34 cellular contexts compared by ENCODE assay signal in genomic region chr12:18646307-18646706, GRCh38.
"Had no signal": no experiment of that assay in that cellular context is flagged by ENCODE, and none has a peak within 500 bp of the region (broad histone marks: within the 10 kb centered on the region; RNA-seq: fewer than 3 reads in every experiment).

No MANE protein-coding gene starts in this region.

- DNase-seq: activated CD4-positive, alpha-beta memory T cell treated with anti-CD3 and anti-CD28 coated beads, Interleukin-2, amount 10 ng/mL, durations not matched to agents 7 days and 5 days; activated CD4-positive, alpha-beta T cell treated with anti-CD3 and anti-CD28 coated beads for 1 hour; activated CD4-positive, alpha-beta T cell treated with anti-CD3 and anti-CD28 coated beads for 48 hours; activated CD4-positive, CD25-positive, alpha-beta regulatory T cell; activated CD8-positive, alpha-beta memory T cell treated with anti-CD3 and anti-CD28 coated beads for 24 hours; activated CD8-positive, alpha-beta memory T cell treated with anti-CD3 and anti-CD28 coated beads, Interleukin-2, amount 10 ng/mL, durations not matched to agents 7 days and 5 days; activated CD8-positive, alpha-beta memory T cell treated with anti-CD3 and anti-CD28 coated beads, Interleukin-2, amount 50 U/mL, for 48 hours; activated effector memory CD4-positive, alpha-beta T cell treated with Interleukin-2 at 50 U/mL for 16 hours; activated naive CD4-positive, alpha-beta T cell treated with anti-CD3 and anti-CD28 coated beads, Interleukin-2, amount 10 ng/mL, durations not matched to agents 7 days and 5 days; activated naive CD8-positive, alpha-beta T cell treated with anti-CD3 and anti-CD28 coated beads, Interleukin-2, amount 50 U/mL, for 24 hours; activated T-cell treated with anti-CD3 and anti-CD28 coated beads, Interleukin-2, amount 50 U/mL, for 48 hours; anterior cingulate cortex; central memory CD4-positive, alpha-beta T cell; Karpas-422; NCI-H1105; NCI-H1417 treated with DMSO at 0.1 percent for 48 hours; NCI-H187 treated with DMSO at 0.1 percent for 48 hours; NCI-H2081; NCI-H226; NCI-H510A; NCI-H526; NCI-H748 treated with DMSO at 0.1 percent for 48 hours; NK-92 treated with Interleukin-12 subunit alpha and Interleukin-12 subunit beta, amount 100 ng/mL, for 24 hours; PC-9; SIG-M5; SW 1271; T-helper 1 cell; T-helper 2 cell; T-helper 9 cell; WERI-Rb-1 had no signal

- H3K27me3 Mint-ChIP-seq: activated CD4-positive, alpha-beta memory T cell treated with anti-CD3 and anti-CD28 coated beads, Interleukin-2, amount 10 ng/mL, durations not matched to agents 7 days and 5 days; activated CD8-positive, alpha-beta memory T cell treated with anti-CD3 and anti-CD28 coated beads, Interleukin-2, amount 10 ng/mL, durations not matched to agents 7 days and 5 days; activated naive CD4-positive, alpha-beta T cell treated with anti-CD3 and anti-CD28 coated beads, Interleukin-2, amount 10 ng/mL, durations not matched to agents 7 days and 5 days; activated naive CD8-positive, alpha-beta T cell; activated naive CD8-positive, alpha-beta T cell treated with anti-CD3 and anti-CD28 coated beads, Interleukin-2, amount 50 U/mL, for 24 hours; brain had no signal

- H3K36me3 Mint-ChIP-seq: activated CD8-positive, alpha-beta memory T cell treated with anti-CD3 and anti-CD28 coated beads, Interleukin-2, amount 10 ng/mL, durations not matched to agents 7 days and 5 days; activated naive CD4-positive, alpha-beta T cell treated with anti-CD3 and anti-CD28 coated beads, Interleukin-2, amount 10 ng/mL, durations not matched to agents 7 days and 5 days; activated naive CD8-positive, alpha-beta T cell; brain had no signal

- H3K36me3 ChIP-seq: WERI-Rb-1 had no signal

- H3K4me3 ChIP-seq: PC-9 had no signal

- H3K9me3 Mint-ChIP-seq: activated CD4-positive, alpha-beta memory T cell treated with anti-CD3 and anti-CD28 coated beads, Interleukin-2, amount 10 ng/mL, durations not matched to agents 7 days and 5 days had no signal

- H3K4me3 Mint-ChIP-seq: activated CD4-positive, alpha-beta memory T cell treated with anti-CD3 and anti-CD28 coated beads, Interleukin-2, amount 10 ng/mL, durations not matched to agents 7 days and 5 days; activated CD8-positive, alpha-beta memory T cell treated with anti-CD3 and anti-CD28 coated beads, Interleukin-2, amount 10 ng/mL, durations not matched to agents 7 days and 5 days; activated naive CD4-positive, alpha-beta T cell treated with anti-CD3 and anti-CD28 coated beads, Interleukin-2, amount 10 ng/mL, durations not matched to agents 7 days and 5 days; activated naive CD8-positive, alpha-beta T cell; activated naive CD8-positive, alpha-beta T cell treated with anti-CD3 and anti-CD28 coated beads, Interleukin-2, amount 50 U/mL, for 24 hours; brain had no signal

- H3K4me2 ChIP-seq: PC-9 had no signal

- ATAC-seq: activated CD8-positive, alpha-beta memory T cell treated with anti-CD3 and anti-CD28 coated beads, Interleukin-2, amount 10 ng/mL, durations not matched to agents 7 days and 5 days; activated naive CD8-positive, alpha-beta T cell treated with anti-CD3 and anti-CD28 coated beads, Interleukin-2, amount 50 U/mL, for 24 hours; Right ventricle myocardium inferior had no signal

- H3K4me1 Mint-ChIP-seq: activated CD4-positive, alpha-beta memory T cell treated with anti-CD3 and anti-CD28 coated beads, Interleukin-2, amount 10 ng/mL, durations not matched to agents 7 days and 5 days; activated CD8-positive, alpha-beta memory T cell treated with anti-CD3 and anti-CD28 coated beads, Interleukin-2, amount 10 ng/mL, durations not matched to agents 7 days and 5 days; activated naive CD4-positive, alpha-beta T cell treated with anti-CD3 and anti-CD28 coated beads, Interleukin-2, amount 10 ng/mL, durations not matched to agents 7 days and 5 days; activated naive CD8-positive, alpha-beta T cell treated with anti-CD3 and anti-CD28 coated beads, Interleukin-2, amount 50 U/mL, for 24 hours had no signal

- H3K27ac ChIP-seq: PC-9, RWPE1, WERI-Rb-1 had no signal

- H3K27ac Mint-ChIP-seq: activated CD4-positive, alpha-beta memory T cell treated with anti-CD3 and anti-CD28 coated beads, Interleukin-2, amount 10 ng/mL, durations not matched to agents 7 days and 5 days; activated CD8-positive, alpha-beta memory T cell treated with anti-CD3 and anti-CD28 coated beads, Interleukin-2, amount 10 ng/mL, durations not matched to agents 7 days and 5 days; activated naive CD4-positive, alpha-beta T cell treated with anti-CD3 and anti-CD28 coated beads, Interleukin-2, amount 10 ng/mL, durations not matched to agents 7 days and 5 days; activated naive CD8-positive, alpha-beta T cell; activated naive CD8-positive, alpha-beta T cell treated with anti-CD3 and anti-CD28 coated beads, Interleukin-2, amount 50 U/mL, for 24 hours had no signal

- H2AFZ ChIP-seq: PC-9 had no signal
